28 cellular contexts compared by ENCODE assay signal in the genomic region with DNA sequence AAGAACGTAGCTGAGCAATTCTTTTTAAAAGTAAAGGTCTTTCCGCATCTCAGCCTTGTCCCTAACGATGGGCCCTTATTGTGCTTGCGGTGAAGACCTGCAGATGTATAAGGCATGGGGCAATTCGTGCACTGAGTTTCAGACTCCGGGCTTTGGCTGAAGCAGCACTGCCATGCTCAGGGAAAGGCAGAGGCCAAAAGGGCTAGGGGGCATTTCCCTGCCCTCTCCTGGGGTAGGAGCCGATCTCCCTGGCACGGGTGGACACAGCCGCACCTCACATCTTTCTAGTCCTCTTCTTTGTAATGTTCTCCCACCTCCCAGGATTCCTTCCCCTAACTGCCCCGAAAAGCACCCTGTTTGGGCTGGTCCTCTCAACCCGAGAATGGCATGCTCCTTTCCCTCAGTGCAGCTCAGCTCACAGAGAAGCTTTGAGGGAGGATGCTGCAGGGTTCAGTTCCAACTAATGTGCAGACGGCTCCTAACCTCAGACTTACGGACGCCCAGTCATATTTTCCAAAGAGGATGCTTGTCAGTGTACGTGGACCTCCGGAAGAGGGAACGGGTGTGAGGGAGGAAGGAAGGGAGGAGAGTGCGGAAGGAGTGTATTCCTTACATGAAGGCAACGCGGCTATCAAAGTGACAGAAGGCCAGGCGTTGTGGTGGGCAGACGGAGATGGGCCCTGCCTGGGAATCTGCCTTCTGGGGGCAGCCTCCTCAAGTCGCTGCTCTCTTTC.
A peak's percentile ranks its signal among the peaks of the same experiment; 100 is the strongest.
DNase-seq lines count a peak whose midpoint lies in the region; ATAC-seq and TF ChIP-seq lines count a peak whose summit lies in the region.
"Had no signal": no experiment of that assay in that cellular context is flagged by ENCODE, and none has a peak within 500 bp of the region (broad histone marks: within the 10 kb centered on the region; RNA-seq: fewer than 3 reads in every experiment).

No MANE protein-coding gene starts in this region.

- no peak for ATAC-seq in natural killer cell treated with Interleukin-12 subunit alpha and Interleukin-12 subunit beta and Interleukin-15 and Interleukin-18, amount 100 ng/mL, for 72 hours
- ATAC-seq: stimulated activated naive CD8-positive, alpha-beta T cell treated with anti-CD3 and anti-CD28 coated beads, Interleukin-15, Interleukin-2, amounts not matched to agents 100 U/mL and 50 U/mL, for 24 hours had no signal

- H3K4me1 Mint-ChIP-seq in endothelial cell (ENCODE audit: unreplicated experiment) (peaks cover 3% of the 10 kb centered on the region), HFFc6 (ENCODE audit: low read depth) (peaks cover 25% of the 10 kb centered on the region)
- peaks cover 0 to 3% of the 10 kb centered on the region in 2 donors for H3K4me1 Mint-ChIP-seq in natural killer cell treated with Interleukin-12 subunit alpha and Interleukin-12 subunit beta and Interleukin-15 and Interleukin-18, amount 100 ng/mL, for 72 hours (ENCODE audit: low read depth in 2 of 2)
- H3K4me1 Mint-ChIP-seq: central memory CD8-positive, alpha-beta T cell had no signal

- no peak for TF ChIP-seq EP300 in stomach (IDR thresholded peaks at IDR 0.05)

- no peaks in the 10 kb centered on the region for H3K36me3 ChIP-seq in BLaER1
- H3K36me3 ChIP-seq in muscle layer of duodenum (ENCODE audit: control insufficient read depth in 1 of 2, insufficient read depth in 2 of 2, low read length in 2 of 2): no peaks in the 10 kb centered on the region
- peaks cover 0 to 70% (median 42%) of the 10 kb centered on the region in 4 donors for H3K36me3 ChIP-seq in stomach
- H3K36me3 ChIP-seq in BE2C: no peaks in the 10 kb centered on the region

- H3K4me3 Mint-ChIP-seq in endothelial cell (ENCODE audit: unreplicated experiment): peak overlapping the region; percentile 47
- H3K4me3 Mint-ChIP-seq in natural killer cell treated with Interleukin-12 subunit alpha and Interleukin-12 subunit beta and Interleukin-15 and Interleukin-18, amount 100 ng/mL, for 72 hours: no peak overlapping the region
- H3K4me3 Mint-ChIP-seq in HFFc6: no peak overlapping the region
- H3K4me3 Mint-ChIP-seq: activated CD4-positive, alpha-beta memory T cell treated with anti-CD3 and anti-CD28 coated beads for 36 hours; central memory CD8-positive, alpha-beta T cell; T-helper 2 cell treated with Interferon-gamma antibody and Interleukin-4, amounts not matched to agents 5 μg/mL and 100 μg/mL, for 36 hours had no signal

- TF ChIP-seq CTCF in endothelial cell (IDR thresholded peaks at IDR 0.05; ENCODE audit: unreplicated experiment): no peak
- TF ChIP-seq CTCF in stomach (IDR thresholded peaks at IDR 0.05): no peak
- no peak for TF ChIP-seq CTCF in BE2C (IDR thresholded peaks at IDR 0.05; ENCODE audit: low read depth, low read length)
- no peak for TF ChIP-seq CTCF in HFFc6 (IDR thresholded peaks at IDR 0.05)

- H3K36me3 Mint-ChIP-seq in endothelial cell (ENCODE audit: low read depth, unreplicated experiment) (peaks cover 29% of the 10 kb centered on the region), HFFc6 (ENCODE audit: low read depth) (peaks cover 12% of the 10 kb centered on the region)
- H3K36me3 Mint-ChIP-seq in natural killer cell treated with Interleukin-12 subunit alpha and Interleukin-12 subunit beta and Interleukin-15 and Interleukin-18, amount 100 ng/mL, for 72 hours: no peaks in the 10 kb centered on the region
- H3K36me3 Mint-ChIP-seq: activated CD4-positive, alpha-beta memory T cell treated with anti-CD3 and anti-CD28 coated beads for 36 hours had no signal

- H4K20me1 ChIP-seq in BLaER1: no peaks in the 10 kb centered on the region

- no peak overlapping the region for H3K27ac ChIP-seq in BLaER1
- H3K27ac ChIP-seq in muscle layer of duodenum (ENCODE audit: low read length): peak overlapping the region; percentile 27
- peak overlapping the region in 3 of 5 donors; percentile 81 to 91 (median 86) for H3K27ac ChIP-seq in stomach

- 0 out of 2 replicates have a peak overlapping the region, but pooled peaks have one; percentile 84 for H3K4me2 ChIP-seq in BLaER1

- peaks cover 41% of the 10 kb centered on the region for H3K4me1 ChIP-seq in BLaER1
- peaks cover 0 to 26% of the 10 kb centered on the region in 2 donors for H3K4me1 ChIP-seq in muscle layer of duodenum (ENCODE audit: control insufficient read depth in 1 of 2, insufficient read depth in 2 of 2, low read length in 2 of 2)
- peaks cover 0 to 28% (median 16%) of the 10 kb centered on the region in 4 donors for H3K4me1 ChIP-seq in stomach
- H3K4me1 ChIP-seq in BE2C: no peaks in the 10 kb centered on the region

- no peak for TF ChIP-seq POLR2A in stomach (IDR thresholded peaks at IDR 0.05)

- intact Hi-C loops in stomach (cut with DNase I; ENCODE audit: low total_unique reads): no loop called here

- 83 to 90% (median 87%) methylated on average over 23 of the region's 23 CpGs for WGBS in stomach, 5 donors

- H3K4me3 ChIP-seq in BLaER1 (no peak overlapping the region), muscle layer of duodenum (ENCODE audit: low read depth in 1 of 2, low read length in 2 of 2) (no peak overlapping the region), stomach (no peak overlapping the region), BE2C (ENCODE audit: low read depth, low read length) (no peak overlapping the region)
- H3K4me3 ChIP-seq: skin epidermis had no signal

- H3K9me3 Mint-ChIP-seq in endothelial cell (ENCODE audit: unreplicated experiment) (no peaks in the 10 kb centered on the region), HFFc6 (no peaks in the 10 kb centered on the region)
- H3K9me3 Mint-ChIP-seq in natural killer cell treated with Interleukin-12 subunit alpha and Interleukin-12 subunit beta and Interleukin-15 and Interleukin-18, amount 100 ng/mL, for 72 hours: no peaks in the 10 kb centered on the region
- H3K9me3 Mint-ChIP-seq: activated CD4-positive, alpha-beta memory T cell treated with anti-CD3 and anti-CD28 coated beads for 36 hours; central memory CD8-positive, alpha-beta T cell; T-helper 2 cell treated with Interferon-gamma antibody and Interleukin-4, amounts not matched to agents 5 μg/mL and 100 μg/mL, for 36 hours had no signal

- H3K27me3 Mint-ChIP-seq in endothelial cell (ENCODE audit: unreplicated experiment) (peaks cover 12% of the 10 kb centered on the region), HFFc6 (ENCODE audit: insufficient read depth) (peaks cover 2% of the 10 kb centered on the region; the same call in 1 of the 2 replicates)
- no peaks in the 10 kb centered on the region for H3K27me3 Mint-ChIP-seq in natural killer cell treated with Interleukin-12 subunit alpha and Interleukin-12 subunit beta and Interleukin-15 and Interleukin-18, amount 100 ng/mL, for 72 hours
- H3K27me3 Mint-ChIP-seq: activated CD4-positive, alpha-beta memory T cell treated with anti-CD3 and anti-CD28 coated beads for 36 hours; central memory CD8-positive, alpha-beta T cell had no signal

- no peaks in the 10 kb centered on the region for H3K9me3 ChIP-seq in BLaER1
- no peaks in the 10 kb centered on the region for H3K9me3 ChIP-seq in muscle layer of duodenum (ENCODE audit: control insufficient read depth in 1 of 2, low read length in 2 of 2)
- no peaks in the 10 kb centered on the region for H3K9me3 ChIP-seq in stomach
- no peaks in the 10 kb centered on the region for H3K9me3 ChIP-seq in BE2C

- H3K27ac Mint-ChIP-seq in endothelial cell (ENCODE audit: unreplicated experiment) (no peak overlapping the region), HFFc6 (no peak overlapping the region)
- H3K27ac Mint-ChIP-seq in natural killer cell treated with Interleukin-12 subunit alpha and Interleukin-12 subunit beta and Interleukin-15 and Interleukin-18, amount 100 ng/mL, for 72 hours: no peak overlapping the region
- H3K27ac Mint-ChIP-seq: activated CD4-positive, alpha-beta memory T cell treated with anti-CD3 and anti-CD28 coated beads for 36 hours; T-helper 2 cell treated with Interferon-gamma antibody and Interleukin-4, amounts not matched to agents 5 μg/mL and 100 μg/mL, for 36 hours had no signal

- no peak for DNase-seq in endothelial cell (ENCODE audit: low spot score)
- no peak for DNase-seq in stomach
- DNase-seq in NCI-H526 (lab: John Stamatoyannopoulos, UW): no peak
- no peak for DNase-seq in BE2C
- no peak for DNase-seq in natural killer cell treated with Interleukin-12 subunit alpha and Interleukin-12 subunit beta and Interleukin-15 and Interleukin-18, amount 100 ng/mL, for 72 hours (ENCODE audit: low spot score)
- DNase-seq in HFFc6: no peak
- DNase-seq: 8988T; activated CD4-positive, alpha-beta memory T cell treated with anti-CD3 and anti-CD28 coated beads for 36 hours; activated CD4-positive, CD25-positive, alpha-beta regulatory T cell treated with anti-CD3 and anti-CD28 coated beads, Interleukin-2, amount 50 U/mL, for 72 hours; activated CD8-positive, alpha-beta memory T cell treated with anti-CD3 and anti-CD28 coated beads, Interleukin-2, amount 50 U/mL, for 4 hours; activated naive CD4-positive, alpha-beta T cell treated with Interleukin-2 at 50 U/mL for 16 hours; Calu3; DMS79 treated with DMSO at 0.1 percent for 48 hours; GF-D8; glutamatergic neuron; GOT3; mesenchymal stem cell; NCI-H1092; NCI-H187; NCI-H446 treated with DMSO at 0.1 percent for 48 hours; NCI-H82; SIG-M5; stimulated activated naive CD8-positive, alpha-beta T cell treated with anti-CD3 and anti-CD28 coated beads, Interleukin-15, Interleukin-2, amounts not matched to agents 100 U/mL and 50 U/mL, for 24 hours had no signal

- H3K27me3 ChIP-seq in BLaER1 (no peaks in the 10 kb centered on the region), muscle layer of duodenum (ENCODE audit: low read depth, low read length) (no peaks in the 10 kb centered on the region), stomach (no peaks in the 10 kb centered on the region), BE2C (no peaks in the 10 kb centered on the region)

- H3K9ac ChIP-seq in BLaER1: no peak overlapping the region
